ENCODE assay signal across 1 cellular context in the genomic region with DNA sequence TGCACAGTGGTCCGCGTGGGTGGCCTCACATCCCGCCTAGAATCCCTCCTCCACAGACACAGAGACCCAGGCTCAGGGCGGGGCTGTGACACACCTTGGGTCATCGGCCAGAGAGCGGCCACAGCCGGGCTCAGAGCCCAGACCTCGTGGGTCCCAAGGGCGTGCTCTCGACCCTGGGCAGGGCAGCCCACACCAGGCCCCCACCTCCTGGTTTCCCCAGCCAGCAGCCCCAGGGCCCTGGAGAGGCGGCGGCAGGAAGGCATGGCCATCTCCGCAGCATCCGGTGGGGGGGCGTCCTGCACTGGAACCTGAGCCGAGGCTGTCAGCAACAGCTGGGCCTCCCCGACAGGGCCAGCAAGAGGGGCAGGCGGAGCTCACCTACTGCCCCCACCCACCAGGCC.
TF ChIP-seq lines count a peak whose summit lies in the region.

No MANE protein-coding gene starts in this region.

TF ChIP-seq in HepG2, 621 proteins besides CTCF, POLR2A, EP300 and RAD21:
- TF ChIP-seq PHF5A (CRISPR knock-in tag; IDR thresholded peaks at IDR 0.05; ENCODE audit: low read depth, unreplicated experiment) (no peak), NFKBIZ (CRISPR knock-in tag; IDR thresholded peaks at IDR 0.05) (no peak), KLF15 (CRISPR knock-in tag; IDR thresholded peaks at IDR 0.05; ENCODE audit: borderline replicate concordance) (no peak), ATAD3A (CRISPR knock-in tag; IDR thresholded peaks at IDR 0.05) (no peak), ZNF496 (CRISPR knock-in tag; IDR thresholded peaks at IDR 0.05; ENCODE audit: insufficient replicate concordance) (no peak), STAG1 (CRISPR knock-in tag; IDR thresholded peaks at IDR 0.05) (no peak), CCAR2 (optimal IDR thresholded peaks at IDR 0.05; ENCODE audit: low read depth, low read length) (no peak), CBX5 (CRISPR knock-in tag; IDR thresholded peaks at IDR 0.05; ENCODE audit: borderline replicate concordance) (no peak), ZNF460 (CRISPR knock-in tag; IDR thresholded peaks at IDR 0.05; ENCODE audit: borderline replicate concordance) (no peak), CREM (IDR thresholded peaks at IDR 0.05) (no peak), CREM (CRISPR knock-in tag; IDR thresholded peaks at IDR 0.05) (no peak), SAFB2 (CRISPR knock-in tag; IDR thresholded peaks at IDR 0.05; ENCODE audit: borderline replicate concordance, low read depth) (no peak)
- TF ChIP-seq, protein P1, sequence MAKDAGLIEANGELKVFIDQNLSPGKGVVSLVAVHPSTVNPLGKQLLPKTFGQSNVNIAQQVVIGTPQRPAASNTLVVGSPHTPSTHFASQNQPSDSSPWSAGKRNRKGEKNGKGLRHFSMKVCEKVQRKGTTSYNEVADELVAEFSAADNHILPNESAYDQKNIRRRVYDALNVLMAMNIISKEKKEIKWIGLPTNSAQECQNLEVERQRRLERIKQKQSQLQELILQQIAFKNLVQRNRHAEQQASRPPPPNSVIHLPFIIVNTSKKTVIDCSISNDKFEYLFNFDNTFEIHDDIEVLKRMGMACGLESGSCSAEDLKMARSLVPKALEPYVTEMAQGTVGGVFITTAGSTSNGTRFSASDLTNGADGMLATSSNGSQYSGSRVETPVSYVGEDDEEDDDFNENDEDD (CRISPR knock-in tag; IDR thresholded peaks at IDR 0.05; ENCODE audit: borderline replicate concordance), result no peak
